In genomic region chr10:102583435-102584417, GRCh38 we compare ENCODE assay signal across 8 cellular contexts.
DNase-seq lines count a peak whose midpoint lies in the region; ATAC-seq and TF ChIP-seq lines count a peak whose summit lies in the region.

No MANE protein-coding gene starts in this region.

- H3K27me3 ChIP-seq in GM23338 (ENCODE audit: insufficient read depth) (no peaks in the 10 kb centered on the region), right atrium auricular region (no peaks in the 10 kb centered on the region)

- 0 out of 2 replicates have a peak, but pooled peaks cover 7% of the 10 kb centered on the region for H3F3A ChIP-seq in GM23338 (replicated peaks; ENCODE audit: low read depth)

- H3K36me3 ChIP-seq in GM23338 (ENCODE audit: insufficient read depth) (no peaks in the 10 kb centered on the region), right atrium auricular region (no peaks in the 10 kb centered on the region)

- peak; percentile 94 to 96 for TF ChIP-seq CTCF in GM23338 (conservative IDR thresholded peaks at IDR 0.05; ENCODE audit: low read depth in 2 of 2)
- TF ChIP-seq CTCF in right atrium auricular region (IDR thresholded peaks at IDR 0.05) = peak; percentile 86 to 88
- TF ChIP-seq CTCF in retinal pigment epithelial cell (conservative IDR thresholded peaks at IDR 0.05; ENCODE audit: low read depth, low read length) = peak; percentile 91

- in situ Hi-C loops in Caki2 (cut with HindIII; ENCODE audit: low pct_unique_long_range_greater_than_20kb, low sequenced_read_pairs) = no loop called here

- H3K4me3 ChIP-seq in GM23338 = no peak overlapping the region
- H3K4me3 ChIP-seq in right atrium auricular region = no peak overlapping the region
- H3K4me3 ChIP-seq in retinal pigment epithelial cell (ENCODE audit: low read length) = no peak overlapping the region

- H3K27me3 Mint-ChIP-seq in GM23338 (ENCODE audit: insufficient read depth, low read depth, poor library complexity) = peaks cover 3% of the 10 kb centered on the region
- H3K27me3 Mint-ChIP-seq in T-helper 2 cell treated with Interferon-gamma antibody and Interleukin-4, amounts not matched to agents 5 μg/mL and 100 μg/mL, for 36 hours (ENCODE audit: low read depth) = no peaks in the 10 kb centered on the region

- no peaks in the 10 kb centered on the region for H3K9me3 ChIP-seq in right atrium auricular region

- peaks cover 38% of the 10 kb centered on the region for H3K4me1 Mint-ChIP-seq in GM23338
- H3K4me1 Mint-ChIP-seq in T-helper 2 cell treated with Interferon-gamma antibody and Interleukin-4, amounts not matched to agents 5 μg/mL and 100 μg/mL, for 36 hours (ENCODE audit: low read depth) = peaks cover 6% of the 10 kb centered on the region

- H3K27ac ChIP-seq in GM23338 (ENCODE audit: low read depth) (no peak overlapping the region), right atrium auricular region (no peak overlapping the region)

- H3K4me3 Mint-ChIP-seq in GM23338 = no peak overlapping the region
- H3K4me3 Mint-ChIP-seq in T-helper 2 cell treated with Interferon-gamma antibody and Interleukin-4, amounts not matched to agents 5 μg/mL and 100 μg/mL, for 36 hours = no peak overlapping the region

- H3K79me2 ChIP-seq in GM23338 (replicated peaks; ENCODE audit: insufficient read depth) = no peaks in the 10 kb centered on the region

- H3K4me1 ChIP-seq in GM23338 (ENCODE audit: insufficient read depth) = peaks cover 18% of the 10 kb centered on the region
- H3K4me1 ChIP-seq in right atrium auricular region = peaks cover 0 to 31% of the 10 kb centered on the region in 2 donors

- no peaks in the 10 kb centered on the region for H3K36me3 Mint-ChIP-seq in GM23338 (ENCODE audit: low read depth)
- H3K36me3 Mint-ChIP-seq in T-helper 2 cell treated with Interferon-gamma antibody and Interleukin-4, amounts not matched to agents 5 μg/mL and 100 μg/mL, for 36 hours (ENCODE audit: low read depth) = no peaks in the 10 kb centered on the region

- ATAC-seq in GM23338 = peak; percentile 94
- no peak for ATAC-seq in HG03439 (IDR thresholded peaks at IDR 0.05; ENCODE audit: unreplicated experiment)

- peaks cover 2% of the 10 kb centered on the region; the same call in 1 of the 2 replicates for H4K20me1 ChIP-seq in GM23338 (replicated peaks; ENCODE audit: insufficient read depth)

- H3K27ac Mint-ChIP-seq in GM23338 = no peak overlapping the region
- no peak overlapping the region for H3K27ac Mint-ChIP-seq in T-helper 2 cell treated with Interferon-gamma antibody and Interleukin-4, amounts not matched to agents 5 μg/mL and 100 μg/mL, for 36 hours

- no peak overlapping the region for H2AFZ ChIP-seq in GM23338

- no peaks in the 10 kb centered on the region for H3K9me2 ChIP-seq in GM23338 (ENCODE audit: insufficient read depth)

- no peaks in the 10 kb centered on the region for H3K9me3 Mint-ChIP-seq in GM23338
- no peaks in the 10 kb centered on the region for H3K9me3 Mint-ChIP-seq in T-helper 2 cell treated with Interferon-gamma antibody and Interleukin-4, amounts not matched to agents 5 μg/mL and 100 μg/mL, for 36 hours

- DNase-seq in Caki2 (ENCODE audit: low read depth) (peak; percentile 70), GM23338 (ENCODE audit: low spot score) (peak; percentile 96), NCI-H1436 treated with DMSO at 0.1 percent for 48 hours (lab: John Stamatoyannopoulos, UW) (peak; percentile 6), amygdala (lab: John Stamatoyannopoulos, UW) (peak in 53 of 56 donors; percentile 19 to 94 (median 73)), right atrium auricular region (ENCODE audit: low spot score) (peak; percentile 94), retinal pigment epithelial cell (ENCODE audit: low read depth) (peak; percentile 46)
- peak; percentile 69 for DNase-seq in T-helper 2 cell treated with Interferon-gamma antibody and Interleukin-4, amounts not matched to agents 5 μg/mL and 100 μg/mL, for 36 hours (ENCODE audit: low spot score)

- no peak overlapping the region for H3K4me2 ChIP-seq in GM23338

TF ChIP-seq in GM23338, 12 proteins besides CTCF, POLR2A, EP300 and RAD21:
- TF ChIP-seq ETS1 (IDR thresholded peaks at IDR 0.05) (no peak), CREB1 (CRISPR knock-in tag; IDR thresholded peaks at IDR 0.05; ENCODE audit: low read depth) (0 out of 2 replicates have a peak, but pooled peaks have one; percentile 13), EZH2phosphoT487 (IDR thresholded peaks at IDR 0.05; ENCODE audit: unreplicated experiment) (no peak), NANOG (IDR thresholded peaks at IDR 0.05; ENCODE audit: borderline replicate concordance) (no peak)

Comparison
In these comparisons a context has a peak if more than half of its experiments do, and no peak if none do; other contexts are left out.
1. DNase-seq: peak in every context shown above with its lines; median percentile 96 in GM23338; 94 in right atrium auricular region; 73 in amygdala; 70 in Caki2; 69 in T-helper 2 cell treated with Interferon-gamma antibody and Interleukin-4, amounts not matched to agents 5 μg/mL and 100 μg/mL, for 36 hours; 46 in retinal pigment epithelial cell; 6 in NCI-H1436 treated with DMSO at 0.1 percent for 48 hours.